In genomic region chr4:78953231-78953630, GRCh38 we compare ENCODE assay signal across 22 cellular contexts. TPM values are rescaled to one million over a fixed set of nuclear protein-coding genes. Genes with fewer than 3 reads are reported as not detected.
DNase-seq lines count a peak whose midpoint lies in the region; ATAC-seq and TF ChIP-seq lines count a peak whose summit lies in the region.
"Had no signal": no experiment of that assay in that cellular context is flagged by ENCODE, and none has a peak within 500 bp of the region (broad histone marks: within the 10 kb centered on the region; RNA-seq: fewer than 3 reads in every experiment).

No MANE protein-coding gene starts in this region.

- H3K9me3 ChIP-seq in right cardiac atrium (ENCODE audit: control insufficient read depth, low read length) = no peaks in the 10 kb centered on the region
- H3K9me3 ChIP-seq in esophagus muscularis mucosa = no peaks in the 10 kb centered on the region
- H3K9me3 ChIP-seq: A549; BE2C; BLaER1 treated with 17β-estradiol and CSF1 and Interleukin-3, amounts not matched to agents 10 nM and 100 nM; HAP-1 had no signal

- H3K79me2 ChIP-seq in GM23338 (replicated peaks; ENCODE audit: insufficient read depth) = no peaks in the 10 kb centered on the region

- 81% methylated on average over 5 of the region's 5 CpGs for WGBS in right cardiac atrium
- WGBS in esophagus muscularis mucosa = 95% methylated on average over 5 of the region's 5 CpGs

- no peaks in the 10 kb centered on the region for H3K4me1 Mint-ChIP-seq in GM23338
- H3K4me1 Mint-ChIP-seq: CD14-positive monocyte had no signal

- no peaks in the 10 kb centered on the region for H4K20me1 ChIP-seq in GM23338 (replicated peaks; ENCODE audit: insufficient read depth)
- H4K20me1 ChIP-seq: BLaER1 treated with 17β-estradiol and CSF1 and Interleukin-3, amounts not matched to agents 10 nM and 100 nM had no signal

- H3K27ac ChIP-seq in right cardiac atrium (ENCODE audit: low read length) = no peak overlapping the region
- peak overlapping the region in 3 of 4 donors; percentile 7 to 40 (median 40) for H3K27ac ChIP-seq in esophagus muscularis mucosa (replicated peaks in 1 of 4)
- H3K27ac ChIP-seq in GM23338 (ENCODE audit: low read depth) = no peak overlapping the region
- H3K27ac ChIP-seq: A549; BLaER1 treated with 17β-estradiol and CSF1 and Interleukin-3, amounts not matched to agents 10 nM and 100 nM had no signal

- no peak overlapping the region for H3K4me3 ChIP-seq in right cardiac atrium (ENCODE audit: low read length)
- H3K4me3 ChIP-seq in esophagus muscularis mucosa = no peak overlapping the region
- H3K4me3 ChIP-seq in GM23338 = no peak overlapping the region
- H3K4me3 ChIP-seq: A549; BLaER1 treated with 17β-estradiol and CSF1 and Interleukin-3, amounts not matched to agents 10 nM and 100 nM; GM12878; HAP-1 had no signal

- intact Hi-C loops in Right ventricle myocardium superior (cut with DNase I) = loop anchor here (10.0 kb wide), 2 partner anchors 1252 to 1382 kb away; partner anchors contain the start of gene CFAP299
- intact Hi-C loops in right cardiac atrium (cut with DNase I) = loop anchor here in 3 of 4 donors (5.0 to 10.0 kb wide), 5 partner anchors 632 to 1382 kb away; partner anchors contain the start of gene CFAP299 (in 1 of the 3)
- intact Hi-C loops in esophagus muscularis mucosa (cut with DNase I) = loop anchor here (5.0 to 10.0 kb wide), 4 partner anchors 632 to 1259 kb away; no protein-coding TSS in a partner anchor
- intact Hi-C loops in sciatic nerve (cut with DNase I) = no loop called here

- no peak for TF ChIP-seq EP300 in esophagus muscularis mucosa (IDR thresholded peaks at IDR 0.05)

- H3K9me3 Mint-ChIP-seq in GM23338 = no peaks in the 10 kb centered on the region; the same call in 2 of the 3 replicates
- H3K9me3 Mint-ChIP-seq: CD14-positive monocyte; CD4-positive, alpha-beta T cell; CD8-positive, alpha-beta memory T cell; HFFc6 had no signal

- no peak overlapping the region for H2AFZ ChIP-seq in GM23338

- no peaks in the 10 kb centered on the region for H3K36me3 ChIP-seq in esophagus muscularis mucosa
- no peaks in the 10 kb centered on the region for H3K36me3 ChIP-seq in GM23338 (ENCODE audit: insufficient read depth)
- H3K36me3 ChIP-seq: BE2C; BLaER1 treated with 17β-estradiol and CSF1 and Interleukin-3, amounts not matched to agents 10 nM and 100 nM; HAP-1 had no signal

- H3K4me3 Mint-ChIP-seq in GM23338 = no peak overlapping the region
- H3K4me3 Mint-ChIP-seq: CD14-positive monocyte; CD4-positive, alpha-beta T cell; CD8-positive, alpha-beta memory T cell; HFFc6 had no signal

- no peak for TF ChIP-seq POLR2A in esophagus muscularis mucosa (IDR thresholded peaks at IDR 0.05; ENCODE audit: low read depth)

- peak; percentile 39 for ATAC-seq in Right ventricle myocardium superior (ENCODE audit: poor library complexity)
- ATAC-seq in right cardiac atrium = no peak
- ATAC-seq in sciatic nerve = peak; percentile 48
- no peak for ATAC-seq in GM23338

- H3K27ac Mint-ChIP-seq in GM23338 = no peak overlapping the region
- H3K27ac Mint-ChIP-seq: CD14-positive monocyte; CD4-positive, alpha-beta T cell; CD8-positive, alpha-beta memory T cell; HFFc6 had no signal

- TF ChIP-seq CTCF in esophagus muscularis mucosa (IDR thresholded peaks at IDR 0.05) = no peak
- no peak for TF ChIP-seq CTCF in GM23338 (conservative IDR thresholded peaks at IDR 0.05; ENCODE audit: low read depth in 2 of 2)

- H3K27me3 ChIP-seq in right cardiac atrium (ENCODE audit: control insufficient read depth, insufficient read depth) = no peaks in the 10 kb centered on the region
- H3K27me3 ChIP-seq in esophagus muscularis mucosa = no peaks in the 10 kb centered on the region
- H3K27me3 ChIP-seq in GM23338 (ENCODE audit: insufficient read depth) = no peaks in the 10 kb centered on the region
- H3K27me3 ChIP-seq: BLaER1 treated with 17β-estradiol and CSF1 and Interleukin-3, amounts not matched to agents 10 nM and 100 nM had no signal

- no peaks in the 10 kb centered on the region for H3K9me2 ChIP-seq in GM23338 (ENCODE audit: insufficient read depth)

- no peak overlapping the region for H3K4me2 ChIP-seq in GM23338
- H3K4me2 ChIP-seq: A549; BLaER1 treated with 17β-estradiol and CSF1 and Interleukin-3, amounts not matched to agents 10 nM and 100 nM had no signal

- no peaks in the 10 kb centered on the region for H3K36me3 Mint-ChIP-seq in GM23338 (ENCODE audit: low read depth)
- H3K36me3 Mint-ChIP-seq: CD14-positive monocyte had no signal

- H3F3A ChIP-seq in GM23338 (replicated peaks; ENCODE audit: low read depth) = no peaks in the 10 kb centered on the region

- H3K27me3 Mint-ChIP-seq in GM23338 (ENCODE audit: insufficient read depth, low read depth, poor library complexity) = no peaks in the 10 kb centered on the region

- DNase-seq in Right ventricle myocardium superior = no peak
- no peak for DNase-seq in right cardiac atrium
- DNase-seq in esophagus muscularis mucosa (ENCODE audit: extremely low spot score) = no peak
- no peak for DNase-seq in sciatic nerve (ENCODE audit: low spot score)
- DNase-seq in activated naive CD4-positive, alpha-beta T cell (lab: John Stamatoyannopoulos, UW) = no peak
- DNase-seq in GM23338 (ENCODE audit: low spot score) = no peak
- DNase-seq: 8988T; ACHN; BE2C; CD4-positive, alpha-beta T cell; CD8-positive, alpha-beta memory T cell; DMS 273 treated with DMSO at 0.1 percent for 48 hours; DMS79; EL; GDM1; GOT3; HFFc6 had no signal

- H3K4me1 ChIP-seq in right cardiac atrium (ENCODE audit: control insufficient read depth, insufficient read depth, low read length) (no peaks in the 10 kb centered on the region), esophagus muscularis mucosa (peaks cover 0 to 20% (median 13%) of the 10 kb centered on the region in 4 donors), GM23338 (ENCODE audit: insufficient read depth) (no peaks in the 10 kb centered on the region)
- H3K4me1 ChIP-seq: A549; BLaER1 treated with 17β-estradiol and CSF1 and Interleukin-3, amounts not matched to agents 10 nM and 100 nM; HAP-1 had no signal

TF ChIP-seq in GM23338, 12 proteins besides CTCF, POLR2A, EP300 and RAD21 (continues in another document):
- TF ChIP-seq REST (IDR thresholded peaks at IDR 0.05; ENCODE audit: unreplicated experiment) (no peak), NANOG (IDR thresholded peaks at IDR 0.05; ENCODE audit: borderline replicate concordance) (no peak), EZH2phosphoT487 (IDR thresholded peaks at IDR 0.05; ENCODE audit: unreplicated experiment) (no peak)

RNA-seq across cellular contexts. Expression of gene PAQR3, which starts 14.0 kb away (rescaled TPM):
- 6.9 TPM for total RNA-seq in Right ventricle myocardium superior
- total RNA-seq in right cardiac atrium = 10 to 100 TPM in 1 of 4 donors, 1 to 10 TPM in 3; 8.6 to 12.1 (median 9.8) TPM
- 6.9 TPM for polyA plus RNA-seq in right cardiac atrium
- total RNA-seq in esophagus muscularis mucosa = 10 to 100 TPM; 37.8 to 59.3 (median 42.8) TPM
- total RNA-seq in sciatic nerve = 20.1 TPM
- total RNA-seq in GM23338 (2014; rRNA removed; shearing (Covaris generic)) = 36.3 and 37.3 TPM in 2 replicates
- 15.9 and 16.9 TPM in 2 replicates for polyA plus RNA-seq in GM23338 (2016; fragmentation: Nextera tagmentation; extraction: Ambion mirVana)

Comparison
In these comparisons a context has a peak if more than half of its experiments do, and no peak if none do; other contexts are left out.
1. ATAC-seq: peak in Right ventricle myocardium superior (single experiment) and sciatic nerve (single experiment); none in right cardiac atrium (0 of 2) and GM23338 (single experiment).
2. H3K27ac ChIP-seq: peak in esophagus muscularis mucosa (3 of 4); none in right cardiac atrium (single experiment) and GM23338 (single experiment).